ENCODE assay signal across 19 cellular contexts in the genomic region with DNA sequence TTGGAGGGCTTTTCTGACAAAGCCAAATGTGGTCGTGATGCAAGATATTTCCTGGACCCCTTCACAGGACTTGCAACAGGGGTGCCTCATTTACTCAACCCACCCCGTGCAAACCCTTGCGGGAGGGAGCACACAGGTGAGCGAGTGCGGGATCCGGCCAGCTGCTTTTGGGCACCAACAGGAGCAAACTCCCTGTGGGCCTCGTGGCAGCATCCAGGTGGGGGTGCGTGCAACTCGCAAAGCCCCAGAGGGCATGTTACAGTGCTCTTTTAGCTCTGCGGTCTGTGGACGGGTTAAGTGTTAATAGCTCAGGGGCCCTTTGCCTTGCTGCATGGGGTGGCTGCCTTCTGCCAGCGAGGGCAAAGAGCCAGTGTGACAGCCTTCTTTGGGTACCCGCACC.
"Had no signal": no experiment of that assay in that cellular context is flagged by ENCODE, and none has a peak within 500 bp of the region (broad histone marks: within the 10 kb centered on the region; RNA-seq: fewer than 3 reads in every experiment).

No MANE protein-coding gene starts in this region.

- H3K4me3 ChIP-seq: coronary artery, heart right ventricle, left ventricle myocardium inferior, lung, right atrium auricular region, sigmoid colon, skin epidermis had no signal

- H3K36me3 ChIP-seq: heart right ventricle, left ventricle myocardium inferior, neutrophil, right atrium auricular region, sigmoid colon had no signal

- DNase-seq: cerebellar nuclear complex; effector CD4-positive, alpha-beta T cell; heart right ventricle; hypothalamus; islet precursor cell; left ventricle myocardium inferior; mesendoderm; naive thymus-derived CD4-positive, alpha-beta T cell; nephron progenitor cell; sigmoid colon; stimulated activated CD4-positive, alpha-beta T cell treated with anti-CD3 and anti-CD28 coated beads, Interleukin-12 subunit alpha, Interleukin-12 subunit beta, amount 100 ng/mL, for 4 hours; stimulated activated naive CD4-positive, alpha-beta T cell treated with Interleukin-2 at 50 U/mL for 16 hours; trophoblast cell had no signal

- H3K4me1 ChIP-seq: heart right ventricle, left ventricle myocardium inferior, right atrium auricular region, sigmoid colon had no signal

- H3K27ac ChIP-seq: coronary artery, heart right ventricle, left ventricle myocardium inferior, neutrophil, right atrium auricular region, sigmoid colon, skin epidermis had no signal

- H3K9me3 ChIP-seq: heart right ventricle, left ventricle myocardium inferior, neutrophil, right atrium auricular region, sigmoid colon had no signal

- FAIRE-seq: frontal cortex had no signal

- H3K27me3 ChIP-seq: heart right ventricle, neutrophil, right atrium auricular region, sigmoid colon had no signal
